Comparison of ENCODE assay signal across 8 cellular contexts in the genomic region with DNA sequence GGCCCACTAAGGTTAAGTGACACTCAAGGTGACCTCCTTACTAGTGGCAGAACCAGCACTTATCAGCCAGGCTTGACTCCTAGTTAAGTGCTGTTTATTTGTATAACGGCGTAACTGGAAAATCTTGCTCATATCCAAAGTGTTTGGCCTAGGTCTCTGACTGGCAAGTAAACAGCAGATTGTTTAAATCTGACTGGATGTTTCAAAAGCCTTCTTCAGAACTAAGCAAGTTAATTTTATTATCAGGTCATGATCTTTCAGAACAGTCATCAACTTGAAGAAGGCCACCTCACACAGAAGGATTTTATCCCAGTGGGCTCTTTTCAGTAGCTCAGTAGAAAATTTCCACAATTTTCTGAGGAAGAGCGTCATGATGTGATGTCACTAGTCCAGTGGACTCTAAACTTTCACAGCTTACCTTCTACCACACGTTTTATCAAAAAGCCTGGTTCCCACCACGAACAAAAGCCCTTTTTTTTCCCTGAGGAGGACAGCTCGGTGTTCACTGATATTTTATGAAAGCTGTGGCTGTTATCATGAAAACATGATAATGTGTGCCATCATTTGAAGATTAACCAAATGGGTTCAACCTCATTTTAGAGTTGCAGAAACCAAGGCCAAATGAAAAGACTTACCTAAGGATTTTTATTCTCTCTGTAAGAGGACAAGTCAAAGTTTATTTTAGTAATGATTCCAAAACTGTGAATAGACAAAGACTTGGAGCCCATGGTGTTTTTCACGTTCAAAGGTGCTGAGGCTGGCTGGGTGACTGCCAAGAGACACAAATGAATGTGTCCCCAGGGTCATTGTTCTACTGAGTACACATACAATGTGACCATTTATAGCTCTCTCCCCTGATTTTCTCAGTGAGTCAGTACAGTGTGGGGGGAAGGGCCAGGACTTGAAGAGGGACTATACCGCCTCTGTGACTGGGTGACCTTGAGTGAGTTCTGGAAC. TPM values are rescaled to one million over a fixed set of nuclear protein-coding genes. Genes with fewer than 3 reads are reported as not detected.
DNase-seq lines count a peak whose midpoint lies in the region; ATAC-seq, FAIRE-seq and TF ChIP-seq lines count a peak whose summit lies in the region.

No MANE protein-coding gene starts in this region.

- WGBS in heart right ventricle, 2 donors, result 19 to 30% methylated on average over 8 of the region's 8 CpGs
- 16 to 47% (median 26%) methylated on average over 8 of the region's 8 CpGs for WGBS in small intestine, 3 donors

- peak overlapping the region; percentile 94 for H3K27ac ChIP-seq in SJSA1
- peak overlapping the region; percentile 55 to 83 (median 76) for H3K27ac ChIP-seq in heart right ventricle
- peak overlapping the region in 1 of 2 donors; percentile 65 for H3K27ac ChIP-seq in small intestine (ENCODE audit: low read depth in 1 of 2, low read length in 1 of 2)

- intact Hi-C loops in heart right ventricle (cut with DNase I), result loop anchor here in 1 of 10 donors (5.0 kb wide), 1 partner anchor 64 kb away; no protein-coding TSS in a partner anchor

- no peaks in the 10 kb centered on the region for H3K4me1 Mint-ChIP-seq in activated T-helper 17 cell treated with anti-CD3 and anti-CD28 coated beads, Interleukin-2, amount 50 U/mL, for 72 hours
- no peaks in the 10 kb centered on the region for H3K4me1 Mint-ChIP-seq in T-helper 2 cell treated with Interferon-gamma antibody and Interleukin-4, amounts not matched to agents 5 μg/mL and 100 μg/mL, for 36 hours (ENCODE audit: low read depth)

- no peaks in the 10 kb centered on the region for H3K36me3 Mint-ChIP-seq in activated T-helper 17 cell treated with anti-CD3 and anti-CD28 coated beads, Interleukin-2, amount 50 U/mL, for 72 hours (ENCODE audit: low read depth)
- H3K36me3 Mint-ChIP-seq in T-helper 2 cell treated with Interferon-gamma antibody and Interleukin-4, amounts not matched to agents 5 μg/mL and 100 μg/mL, for 36 hours (ENCODE audit: low read depth), result no peaks in the 10 kb centered on the region

- TF ChIP-seq CTCF in heart right ventricle (IDR thresholded peaks at IDR 0.05), result no peak

- no peak overlapping the region for H3K27ac Mint-ChIP-seq in activated T-helper 17 cell treated with anti-CD3 and anti-CD28 coated beads, Interleukin-2, amount 50 U/mL, for 72 hours
- no peak overlapping the region for H3K27ac Mint-ChIP-seq in T-helper 2 cell treated with Interferon-gamma antibody and Interleukin-4, amounts not matched to agents 5 μg/mL and 100 μg/mL, for 36 hours

- peaks cover 62% of the 10 kb centered on the region for H3K4me1 ChIP-seq in SJSA1 (replicated peaks)
- peaks cover 7 to 79% (median 33%) of the 10 kb centered on the region in 9 donors for H3K4me1 ChIP-seq in heart right ventricle
- H3K4me1 ChIP-seq in small intestine (ENCODE audit: control insufficient read depth in 2 of 2, insufficient read depth in 1 of 2, low read depth in 1 of 2, low read length in 1 of 2), result peaks cover 0 to 3% of the 10 kb centered on the region in 2 donors

- H3K27me3 Mint-ChIP-seq in activated T-helper 17 cell treated with anti-CD3 and anti-CD28 coated beads, Interleukin-2, amount 50 U/mL, for 72 hours, result peaks cover 24% of the 10 kb centered on the region
- peaks cover 15% of the 10 kb centered on the region for H3K27me3 Mint-ChIP-seq in T-helper 2 cell treated with Interferon-gamma antibody and Interleukin-4, amounts not matched to agents 5 μg/mL and 100 μg/mL, for 36 hours (ENCODE audit: low read depth)

- no peaks in the 10 kb centered on the region for H3K9me3 ChIP-seq in SJSA1 (replicated peaks)
- no peaks in the 10 kb centered on the region for H3K9me3 ChIP-seq in heart right ventricle
- H3K9me3 ChIP-seq in small intestine (ENCODE audit: control insufficient read depth, low read depth), result no peaks in the 10 kb centered on the region

- DNase-seq in HS-27A (ENCODE audit: low read depth) (peak; percentile 69), SJSA1 (ENCODE audit: low read depth in 1 of 2, low spot score in 2 of 2) (peak; percentile 91 to 93), heart right ventricle (peak; percentile 60 to 91), small intestine (peak; percentile 85)
- no peak for DNase-seq in T-helper 2 cell treated with Interferon-gamma antibody and Interleukin-4, amounts not matched to agents 5 μg/mL and 100 μg/mL, for 36 hours (ENCODE audit: low spot score)

- no peaks in the 10 kb centered on the region for H3K27me3 ChIP-seq in SJSA1 (replicated peaks)
- H3K27me3 ChIP-seq in heart right ventricle, result no peaks in the 10 kb centered on the region
- H3K27me3 ChIP-seq in small intestine (ENCODE audit: control insufficient read depth in 2 of 2, insufficient read depth in 2 of 2, low read length in 2 of 2), result no peaks in the 10 kb centered on the region

- ATAC-seq in heart right ventricle (peak; percentile 94 to 98 (median 97)), GM21515 (IDR thresholded peaks at IDR 0.05; ENCODE audit: unreplicated experiment) (no peak), HG03108 (IDR thresholded peaks at IDR 0.05; ENCODE audit: unreplicated experiment) (no peak)
- no peak for ATAC-seq in activated T-helper 17 cell treated with anti-CD3 and anti-CD28 coated beads, Interleukin-2, amount 50 U/mL, for 72 hours (replicated peaks)

- no peaks in the 10 kb centered on the region for H3K36me3 ChIP-seq in SJSA1
- H3K36me3 ChIP-seq in heart right ventricle, result no peaks in the 10 kb centered on the region
- H3K36me3 ChIP-seq in small intestine (ENCODE audit: control insufficient read depth in 2 of 2, insufficient read depth in 2 of 2, low read length in 2 of 2), result no peaks in the 10 kb centered on the region

- H3K4me3 Mint-ChIP-seq in activated T-helper 17 cell treated with anti-CD3 and anti-CD28 coated beads, Interleukin-2, amount 50 U/mL, for 72 hours, result no peak overlapping the region
- H3K4me3 Mint-ChIP-seq in T-helper 2 cell treated with Interferon-gamma antibody and Interleukin-4, amounts not matched to agents 5 μg/mL and 100 μg/mL, for 36 hours, result no peak overlapping the region

- FAIRE-seq in small intestine (lab: Jason Lieb, UNC), result no peak

- H3K4me3 ChIP-seq in SJSA1, result no peak overlapping the region
- no peak overlapping the region for H3K4me3 ChIP-seq in heart right ventricle
- H3K4me3 ChIP-seq in small intestine (ENCODE audit: low read depth in 1 of 2, low read length in 2 of 2), result no peak overlapping the region

- no peaks in the 10 kb centered on the region for H3K9me3 Mint-ChIP-seq in activated T-helper 17 cell treated with anti-CD3 and anti-CD28 coated beads, Interleukin-2, amount 50 U/mL, for 72 hours
- no peaks in the 10 kb centered on the region for H3K9me3 Mint-ChIP-seq in T-helper 2 cell treated with Interferon-gamma antibody and Interleukin-4, amounts not matched to agents 5 μg/mL and 100 μg/mL, for 36 hours

RNA-seq across cellular contexts. Expression of gene SGIP1, which starts 9.1 kb away (rescaled TPM):
- 0.41 and 2.8 TPM in 2 replicates for total RNA-seq in SJSA1 (2014; rRNA removed; shearing (Covaris generic))
- 10 to 100 TPM in 1 of 10 donors, 1 to 10 TPM in 9; 1.6 to 19.6 (median 4.9) TPM for total RNA-seq in heart right ventricle
- polyA plus RNA-seq in heart right ventricle, result 1 to 10 TPM; 3.6 to 7.5 TPM
- polyA plus RNA-seq in small intestine, result 1 to 10 TPM in 1 of 3 donors, not detected in 2; 2.2 TPM
- total RNA-seq in activated T-helper 17 cell treated with anti-CD3 and anti-CD28 coated beads, Interleukin-2, amount 50 U/mL, for 72 hours, result not detected

Comparison
In these comparisons a context has a peak if more than half of its experiments do, and no peak if none do; other contexts are left out.
1. ATAC-seq: peak in heart right ventricle (8 of 8); none in GM21515 (single experiment), HG03108 (single experiment) and activated T-helper 17 cell treated with anti-CD3 and anti-CD28 coated beads, Interleukin-2, amount 50 U/mL, for 72 hours (single experiment).